In genomic region chr3:140091143-140091542, GRCh38 we compare ENCODE assay signal across 18 cellular contexts.
A peak's percentile ranks its signal among the peaks of the same experiment; 100 is the strongest.
DNase-seq lines count a peak whose midpoint lies in the region; TF ChIP-seq lines count a peak whose summit lies in the region.
"Had no signal": no experiment of that assay in that cellular context is flagged by ENCODE, and none has a peak within 500 bp of the region (broad histone marks: within the 10 kb centered on the region; RNA-seq: fewer than 3 reads in every experiment).

No MANE protein-coding gene starts in this region.

- H3K23ac ChIP-seq in mesenchymal stem cell (ENCODE audit: low read length in 2 of 2): no peak overlapping the region

- WGBS in mesenchymal stem cell: 80% methylated on average over 2 of the region's 3 CpGs

- H3K4ac ChIP-seq in mesenchymal stem cell (ENCODE audit: low read depth in 1 of 2, low read length in 2 of 2): no peak overlapping the region

- H2BK12ac ChIP-seq in mesenchymal stem cell (ENCODE audit: low read length in 2 of 2): no peak overlapping the region

- H3K9ac ChIP-seq in mesenchymal stem cell (ENCODE audit: low read length): no peak overlapping the region

- no peak overlapping the region for H2AK5ac ChIP-seq in mesenchymal stem cell (ENCODE audit: low read length, severe bottlenecking)

- no peak overlapping the region for H2BK120ac ChIP-seq in mesenchymal stem cell (ENCODE audit: low read depth, low read length)

- H3K4me3 ChIP-seq in brain microvascular endothelial cell (ENCODE audit: low read depth, low read length) (no peak overlapping the region), mesenchymal stem cell (ENCODE audit: insufficient read depth in 1 of 2, low read depth in 1 of 2, low read length in 2 of 2) (no peak overlapping the region)
- H3K4me3 ChIP-seq: ascending aorta, lower lobe of right lung, stomach, uterus had no signal

- no peak overlapping the region for H4K8ac ChIP-seq in mesenchymal stem cell (ENCODE audit: low read length)

- H2AFZ ChIP-seq in mesenchymal stem cell (ENCODE audit: low read depth, low read length): no peak overlapping the region

- no peak for TF ChIP-seq CTCF in brain microvascular endothelial cell (IDR thresholded peaks at IDR 0.05; ENCODE audit: low read depth, low read length, missing control alignments)

- no peak overlapping the region for H3K14ac ChIP-seq in mesenchymal stem cell (ENCODE audit: low read length in 2 of 2)

- H2BK15ac ChIP-seq in mesenchymal stem cell (ENCODE audit: low read depth, poor library complexity, severe bottlenecking): no peak overlapping the region

- no peaks in the 10 kb centered on the region for H3K27me3 ChIP-seq in brain microvascular endothelial cell (replicated peaks)
- H3K27me3 ChIP-seq in mesenchymal stem cell (ENCODE audit: control insufficient read depth in 1 of 2, insufficient read depth in 1 of 2, low read length in 2 of 2): peaks cover 0 to 1% of the 10 kb centered on the region in 2 experiments
- H3K27me3 ChIP-seq: ascending aorta, stomach, uterus had no signal

- H3K36me3 ChIP-seq in brain microvascular endothelial cell (replicated peaks): no peaks in the 10 kb centered on the region
- H3K36me3 ChIP-seq in mesenchymal stem cell (ENCODE audit: control insufficient read depth in 1 of 2, insufficient read depth in 2 of 2, low read depth in 1 of 2, low read length in 2 of 2): peaks cover 0 to 3% of the 10 kb centered on the region in 2 experiments
- H3K36me3 ChIP-seq: ascending aorta, lower lobe of right lung, stomach, uterus had no signal

- H3K27ac ChIP-seq in brain microvascular endothelial cell (no peak overlapping the region), mesenchymal stem cell (ENCODE audit: low read length, poor library complexity, severe bottlenecking) (no peak overlapping the region)
- H3K27ac ChIP-seq: ascending aorta, epithelial cell of prostate, lower lobe of right lung, stomach, uterus had no signal

- H3K79me1 ChIP-seq in mesenchymal stem cell (replicated peaks; ENCODE audit: low read length, poor library complexity, severe bottlenecking): peaks cover 4% of the 10 kb centered on the region

- H3K18ac ChIP-seq in mesenchymal stem cell (ENCODE audit: low read depth in 1 of 2, low read length in 2 of 2): no peak overlapping the region

- H3K4me2 ChIP-seq in mesenchymal stem cell (ENCODE audit: low read length, poor library complexity, severe bottlenecking): no peak overlapping the region

- H3K9me3 ChIP-seq in mesenchymal stem cell (ENCODE audit: control insufficient read depth, low read length): no peaks in the 10 kb centered on the region
- H3K9me3 ChIP-seq: ascending aorta, lower lobe of right lung, uterus had no signal

- in situ Hi-C loops in ACHN (cut with HindIII; ENCODE audit: low pct_ligation_motif_present, low pct_unique_long_range_greater_than_20kb, low sequenced_read_pairs): no loop called here
- in situ Hi-C loops in brain microvascular endothelial cell (cut with HindIII; ENCODE audit: low pct_ligation_motif_present, low sequenced_read_pairs): no loop called here

- DNase-seq in ACHN: peak; percentile 6
- DNase-seq in NCI-H446 (lab: John Stamatoyannopoulos, UW): peak; percentile 26 to 82
- DNase-seq in brain microvascular endothelial cell: peak; percentile 18
- peak; percentile 87 for DNase-seq in myocyte (ENCODE audit: low read depth)
- DNase-seq in MV-4-11 (lab: John Stamatoyannopoulos, UW): no peak
- no peak for DNase-seq in mesenchymal stem cell
- no peak for DNase-seq in mesenteric fat pad (ENCODE audit: low spot score)
- DNase-seq in foreskin melanocyte: no peak
- DNase-seq: activated CD4-positive, alpha-beta T cell treated with anti-CD3 and anti-CD28 coated beads, Interleukin-2, amount 10 ng/mL, durations not matched to agents 24 days and 14 days; activated naive CD4-positive, alpha-beta T cell treated with Interleukin-2 at 50 U/mL for 16 hours; lower lobe of right lung; NCI-H187; NCI-H510A; retina; stomach; uterus had no signal

- H4K91ac ChIP-seq in mesenchymal stem cell (ENCODE audit: low read length): no peak overlapping the region

- peaks cover 7% of the 10 kb centered on the region for H3K4me1 ChIP-seq in mesenchymal stem cell (ENCODE audit: control insufficient read depth, insufficient read depth, low read depth, low read length)
- H3K4me1 ChIP-seq: ascending aorta, lower lobe of right lung, stomach, uterus had no signal

- no peak overlapping the region for H2BK5ac ChIP-seq in mesenchymal stem cell (ENCODE audit: low read depth, low read length, poor library complexity, severe bottlenecking)

Comparison
In these comparisons a context has a peak if more than half of its experiments do, and no peak if none do; other contexts are left out.
1. DNase-seq: peak in ACHN (single experiment), NCI-H446 (2 of 2), brain microvascular endothelial cell (single experiment) and myocyte (single experiment); none in MV-4-11 (single experiment), mesenchymal stem cell (single experiment), mesenteric fat pad (single experiment) and foreskin melanocyte (single experiment).